ENCODE assay signal across 1 cellular context in genomic region chr2:216497808-216498366, GRCh38.
TF ChIP-seq lines count a peak whose summit lies in the region.

No MANE protein-coding gene starts in this region.

TF ChIP-seq in HepG2, 621 proteins besides CTCF, POLR2A, EP300 and RAD21 (continued from another document and continues in another):
- TF ChIP-seq CSRNP1 (CRISPR knock-in tag; IDR thresholded peaks at IDR 0.05) (no peak), ZNF460 (CRISPR knock-in tag; IDR thresholded peaks at IDR 0.05; ENCODE audit: borderline replicate concordance) (no peak), ZNF513 (CRISPR knock-in tag; conservative IDR thresholded peaks at IDR 0.05) (no peak), CREM (IDR thresholded peaks at IDR 0.05) (no peak), CREM (CRISPR knock-in tag; IDR thresholded peaks at IDR 0.05) (no peak), ZNF619 (CRISPR knock-in tag; IDR thresholded peaks at IDR 0.05) (peak; percentile 22; the same call in 1 of the 2 replicates), NCOR1 (IDR thresholded peaks at IDR 0.05; ENCODE audit: borderline replicate concordance, low read length) (0 out of 2 replicates have a peak, but pooled peaks have one; percentile 36), MAFF (IDR thresholded peaks at IDR 0.05; ENCODE audit: low read depth, low read length) (no peak), KIAA2018 (CRISPR knock-in tag; IDR thresholded peaks at IDR 0.05; ENCODE audit: borderline replicate concordance) (0 out of 2 replicates have a peak, but pooled peaks have one; percentile 16), NFRKB (IDR thresholded peaks at IDR 0.05) (no peak), THYN1 (CRISPR knock-in tag; IDR thresholded peaks at IDR 0.05; ENCODE audit: borderline replicate concordance, low read depth) (no peak), ZBTB21 (CRISPR knock-in tag; IDR thresholded peaks at IDR 0.05) (no peak), ZKSCAN8 (CRISPR knock-in tag; IDR thresholded peaks at IDR 0.05; ENCODE audit: borderline replicate concordance) (no peak), ATF2 (CRISPR knock-in tag; IDR thresholded peaks at IDR 0.05) (no peak), HES4 (CRISPR knock-in tag; IDR thresholded peaks at IDR 0.05; ENCODE audit: borderline replicate concordance) (no peak), ARID3A (IDR thresholded peaks at IDR 0.05; ENCODE audit: low read depth, low read length) (no peak), ZFP36L1 (CRISPR knock-in tag; IDR thresholded peaks at IDR 0.05) (0 out of 2 replicates have a peak, but pooled peaks have one; percentile 21), TAF15 (IDR thresholded peaks at IDR 0.05; ENCODE audit: low read depth, low read length, poor library complexity, severe bottlenecking) (no peak), ZNF83 (CRISPR knock-in tag; IDR thresholded peaks at IDR 0.05; ENCODE audit: borderline replicate concordance) (no peak), ZNF121 (CRISPR knock-in tag; IDR thresholded peaks at IDR 0.05) (no peak), RFXANK (CRISPR knock-in tag; IDR thresholded peaks at IDR 0.05) (no peak), TEAD2 (CRISPR knock-in tag; IDR thresholded peaks at IDR 0.05) (no peak), ZNF839 (CRISPR knock-in tag; IDR thresholded peaks at IDR 0.05; ENCODE audit: borderline replicate concordance) (no peak), ZNF775 (CRISPR knock-in tag; IDR thresholded peaks at IDR 0.05; ENCODE audit: borderline replicate concordance) (no peak), ZNF713 (CRISPR knock-in tag; IDR thresholded peaks at IDR 0.05) (0 out of 2 replicates have a peak, but pooled peaks have one; percentile 72), NKX3-1 (CRISPR knock-in tag; IDR thresholded peaks at IDR 0.05) (no peak), KDM5A (IDR thresholded peaks at IDR 0.05; ENCODE audit: borderline replicate concordance, low read length) (no peak), ZNF850 (CRISPR knock-in tag; conservative IDR thresholded peaks at IDR 0.05) (no peak), ZNF280B (CRISPR knock-in tag; IDR thresholded peaks at IDR 0.05; ENCODE audit: borderline replicate concordance) (no peak), ZNF609 (CRISPR knock-in tag; IDR thresholded peaks at IDR 0.05; ENCODE audit: borderline replicate concordance) (no peak), TGIF2 (CRISPR knock-in tag; IDR thresholded peaks at IDR 0.05) (no peak), ZNF720 (CRISPR knock-in tag; IDR thresholded peaks at IDR 0.05) (no peak), ZNF652 (CRISPR knock-in tag; IDR thresholded peaks at IDR 0.05; ENCODE audit: borderline replicate concordance, low read depth) (no peak), ZBTB39 (CRISPR knock-in tag; IDR thresholded peaks at IDR 0.05) (no peak), ELF3 (CRISPR knock-in tag; IDR thresholded peaks at IDR 0.05) (no peak), GATAD2A (CRISPR knock-in tag; IDR thresholded peaks at IDR 0.05) (no peak), BCL6 (CRISPR knock-in tag; IDR thresholded peaks at IDR 0.05) (no peak), ZNF768 (CRISPR knock-in tag; IDR thresholded peaks at IDR 0.05) (no peak)
